In genomic region chr14:103920981-103921854, GRCh38 we compare ENCODE assay signal across 8 cellular contexts. TPM values are rescaled to one million over a fixed set of nuclear protein-coding genes. Genes with fewer than 3 reads are reported as not detected.
DNase-seq lines count a peak whose midpoint lies in the region; ATAC-seq, FAIRE-seq and TF ChIP-seq lines count a peak whose summit lies in the region.

No MANE protein-coding gene starts in this region.

- peak; percentile 99 for FAIRE-seq in GM12891 (lab: Jason Lieb, UNC)

- H3K9me3 ChIP-seq in upper lobe of right lung: no peaks in the 10 kb centered on the region

- H3K27ac ChIP-seq in upper lobe of right lung: peak overlapping the region; percentile 84

- H3K27me3 ChIP-seq in upper lobe of right lung: no peaks in the 10 kb centered on the region

- peaks cover 12% of the 10 kb centered on the region for H3K4me1 ChIP-seq in upper lobe of right lung

- peak; percentile 97 for TF ChIP-seq CTCF in upper lobe of right lung (IDR thresholded peaks at IDR 0.05)

- intact Hi-C loops in left cardiac atrium (cut with DNase I): no loop called here
- intact Hi-C loops in posterior vena cava (cut with DNase I): no loop called here
- intact Hi-C loops in upper lobe of right lung (cut with DNase I): no loop called here

- ATAC-seq in HG02840 (IDR thresholded peaks at IDR 0.05; ENCODE audit: low FRiP score, unreplicated experiment): peak; percentile 96
- peak; percentile 98 to 99 for ATAC-seq in left cardiac atrium
- ATAC-seq in upper lobe of right lung: peak; percentile 100

- DNase-seq in GM12891 (ENCODE audit: insufficient read length, low spot score) (peak; percentile 96), NCI-H1436 (lab: John Stamatoyannopoulos, UW) (peak; percentile 82), SW480 (ENCODE audit: low spot score) (peak; percentile 92), amniotic epithelial cell (ENCODE audit: low read depth) (peak; percentile 85), left cardiac atrium (peak; percentile 93), posterior vena cava (ENCODE audit: low spot score) (peak; percentile 98), upper lobe of right lung (peak; percentile 97)

- peaks cover 17% of the 10 kb centered on the region for H3K36me3 ChIP-seq in upper lobe of right lung

- peak overlapping the region; percentile 98 for H3K4me3 ChIP-seq in upper lobe of right lung

- peak; percentile 86 for TF ChIP-seq POLR2A in GM12891 (IDR thresholded peaks at IDR 0.05; ENCODE audit: low read depth, low read length)

TF ChIP-seq in GM12891, 5 proteins besides CTCF, POLR2A, EP300 and RAD21:
- peak; percentile 82 for TF ChIP-seq TAF1 (IDR thresholded peaks at IDR 0.05; ENCODE audit: low read depth, low read length)
- peak; percentile 88 for TF ChIP-seq POLR2AphosphoS5 (IDR thresholded peaks at IDR 0.05; ENCODE audit: low read depth, low read length)
- TF ChIP-seq POU2F2 (IDR thresholded peaks at IDR 0.05; ENCODE audit: low read depth, low read length): peak; percentile 64; the same call in 1 of the 2 replicates
- TF ChIP-seq PAX5 (IDR thresholded peaks at IDR 0.05; ENCODE audit: insufficient read depth, low read length, severe bottlenecking): no peak

RNA-seq across cellular contexts. Expression of gene TDRD9, which starts 7.0 kb away (rescaled TPM):
- polyA plus RNA-seq in GM12891 (2012; ENCODE audit: low read depth, missing spikeins): not detected
- 10 to 100 TPM in 1 of 2 donors, 1 to 10 TPM in 1; 3.5 to 12.1 TPM for total RNA-seq in left cardiac atrium
- 1 to 10 TPM in 1 of 2 donors, under 1 TPM in 1; 1.00 to 2.9 TPM for total RNA-seq in posterior vena cava
- total RNA-seq in upper lobe of right lung: 6.2 TPM

RNA-seq across cellular contexts. Expression of gene RD3L, which starts 21.1 kb away (rescaled TPM):
- polyA plus RNA-seq in GM12891 (2012; ENCODE audit: low read depth, missing spikeins): not detected
- total RNA-seq in left cardiac atrium (10 to 100 TPM; 11.6 to 14.9 TPM), posterior vena cava (not detected), upper lobe of right lung (not detected)

Comparison
In these comparisons a context has a peak if more than half of its experiments do, and no peak if none do; other contexts are left out.
1. Peak in every context shown above with its lines: DNase-seq, ATAC-seq, H3K4me3 ChIP-seq and H3K27ac ChIP-seq.
2. RNA of gene RD3L, which starts 21.1 kb away (total RNA-seq): 11.6 to 14.9 TPM in left cardiac atrium; not detected in posterior vena cava and not detected in upper lobe of right lung (single experiment); every median in the first group is over 10 times any median in the second.